1 cellular context compared by ENCODE assay signal in the genomic region with DNA sequence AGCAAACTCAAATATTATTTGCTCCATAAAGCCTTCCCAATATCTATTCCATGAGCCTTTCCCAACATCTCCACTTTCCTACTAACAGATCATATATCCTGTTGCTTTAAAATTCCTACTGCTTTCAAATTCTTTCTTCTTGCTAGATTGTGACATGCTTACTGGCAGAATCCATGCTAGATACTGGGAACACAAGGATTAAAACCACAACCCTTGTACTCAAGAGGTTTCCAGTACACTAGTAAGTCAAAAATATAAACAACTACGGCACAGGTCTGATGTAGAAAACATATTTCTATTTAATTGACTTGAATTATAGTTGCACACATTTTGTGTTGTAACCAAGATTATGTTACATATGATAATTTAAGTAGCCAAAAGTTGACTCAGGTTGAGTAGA.
TF ChIP-seq lines count a peak whose summit lies in the region.

No MANE protein-coding gene starts in this region.

TF ChIP-seq in liver, 16 proteins besides CTCF, POLR2A, EP300 and RAD21 (continued from another document):
- TF ChIP-seq, protein P1, sequence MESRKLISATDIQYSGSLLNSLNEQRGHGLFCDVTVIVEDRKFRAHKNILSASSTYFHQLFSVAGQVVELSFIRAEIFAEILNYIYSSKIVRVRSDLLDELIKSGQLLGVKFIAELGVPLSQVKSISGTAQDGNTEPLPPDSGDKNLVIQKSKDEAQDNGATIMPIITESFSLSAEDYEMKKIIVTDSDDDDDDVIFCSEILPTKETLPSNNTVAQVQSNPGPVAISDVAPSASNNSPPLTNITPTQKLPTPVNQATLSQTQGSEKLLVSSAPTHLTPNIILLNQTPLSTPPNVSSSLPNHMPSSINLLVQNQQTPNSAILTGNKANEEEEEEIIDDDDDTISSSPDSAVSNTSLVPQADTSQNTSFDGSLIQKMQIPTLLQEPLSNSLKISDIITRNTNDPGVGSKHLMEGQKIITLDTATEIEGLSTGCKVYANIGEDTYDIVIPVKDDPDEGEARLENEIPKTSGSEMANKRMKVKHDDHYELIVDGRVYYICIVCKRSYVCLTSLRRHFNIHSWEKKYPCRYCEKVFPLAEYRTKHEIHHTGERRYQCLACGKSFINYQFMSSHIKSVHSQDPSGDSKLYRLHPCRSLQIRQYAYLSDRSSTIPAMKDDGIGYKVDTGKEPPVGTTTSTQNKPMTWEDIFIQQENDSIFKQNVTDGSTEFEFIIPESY (IDR thresholded peaks at IDR 0.05) = no peak
- TF ChIP-seq HNF4G (IDR thresholded peaks at IDR 0.05) = no peak
- no peak for TF ChIP-seq YY1 (IDR thresholded peaks at IDR 0.05)
- no peak for TF ChIP-seq GABPA (IDR thresholded peaks at IDR 0.05 in 1 of 2, conservative IDR thresholded peaks at IDR 0.05 in 1 of 2)
- TF ChIP-seq FOXA2 (IDR thresholded peaks at IDR 0.05) = no peak
- TF ChIP-seq TAF1 (conservative IDR thresholded peaks at IDR 0.05) = no peak
- no peak for TF ChIP-seq HNF4A (conservative IDR thresholded peaks at IDR 0.05)
TF ChIP-seq in liver: peak in this region for 0.
